In genomic region chr1:47457547-47457946, GRCh38 we compare ENCODE assay signal across 2 cellular contexts.
TF ChIP-seq lines count a peak whose summit lies in the region.

No MANE protein-coding gene starts in this region.

TF ChIP-seq in HEK293, 187 proteins besides CTCF, POLR2A, EP300 and RAD21:
- TF ChIP-seq ZNF140 (tag by site-specific recombination; IDR thresholded peaks at IDR 0.05) (0 out of 2 replicates have a peak, but pooled peaks have one; percentile 4), ZNF335 (tag by site-specific recombination; conservative IDR thresholded peaks at IDR 0.05) (0 out of 2 replicates have a peak, but pooled peaks have one; percentile 31)

TF ChIP-seq in K562, 482 proteins besides CTCF, POLR2A, EP300 and RAD21:
- peak; percentile 44 for TF ChIP-seq TBP (optimal IDR thresholded peaks at IDR 0.05; ENCODE audit: low read depth, low read length)
- peak; percentile 10 for TF ChIP-seq POLR3A (IDR thresholded peaks at IDR 0.05; ENCODE audit: borderline replicate concordance, extremely low read depth, insufficient read depth, insufficient read length)
